In genomic region chr12:41288188-41288811, GRCh38 we compare ENCODE assay signal across 22 cellular contexts.
DNase-seq lines count a peak whose midpoint lies in the region; ATAC-seq and TF ChIP-seq lines count a peak whose summit lies in the region.
"Had no signal": no experiment of that assay in that cellular context is flagged by ENCODE, and none has a peak within 500 bp of the region (broad histone marks: within the 10 kb centered on the region; RNA-seq: fewer than 3 reads in every experiment).

No MANE protein-coding gene starts in this region.

- POLR2A ChIA-PET in HEK293 (lab: Yijun Ruan, JAX) = interaction anchor here (0.5 kb wide), 1 partner anchor 857 kb away, joined by 3 read pairs; the partner anchor contains the start of gene GXYLT1

- H3K9me3 ChIP-seq in HEK293 (ENCODE audit: control insufficient read depth, insufficient read depth, low read depth, low read length) = no peaks in the 10 kb centered on the region
- H3K9me3 ChIP-seq: ascending aorta had no signal

- TF ChIP-seq CTCF in HEK293 (tag by site-specific recombination; IDR thresholded peaks at IDR 0.05) = no peak
- no peak for TF ChIP-seq CTCF in nephron (IDR thresholded peaks at IDR 0.05; ENCODE audit: unreplicated experiment in 3 of 3)
- no peak for TF ChIP-seq CTCF in chondrocyte (IDR thresholded peaks at IDR 0.05)

- DNase-seq in NCI-H187 (lab: John Stamatoyannopoulos, UW) (peak; percentile 81 to 88), NCI-H69 (lab: John Stamatoyannopoulos, UW) (peak; percentile 87), chondrocyte (ENCODE audit: low spot score) (no peak)
- DNase-seq in activated CD4-positive, alpha-beta T cell treated with anti-CD3 and anti-CD28 coated beads, Interleukin-2, amount 50 U/mL, for 48 hours = no peak
- no peak for DNase-seq in activated T-cell treated with anti-CD3 and anti-CD28 coated beads, Interleukin-2, amount 50 U/mL, for 48 hours
- DNase-seq: activated B cell treated with CpG ODN at 0.5 μM for 24 hours; activated CD8-positive, alpha-beta T cell treated with anti-CD3 and anti-CD28 coated beads, Interleukin-2, amount 10 ng/mL, durations not matched to agents 7 days and 5 days; activated naive CD4-positive, alpha-beta T cell treated with anti-CD3 and anti-CD28 coated beads, Interleukin-2, amount 50 U/mL, for 16 hours; activated T-cell treated with anti-CD3 and anti-CD28 coated beads, Interleukin-2, amount 50 U/mL, for 1 hour; CD8-positive, alpha-beta memory T cell; EL; foreskin keratinocyte; HCEC 1CT; T-helper 9 cell had no signal

- no peak for ATAC-seq in HG03175 (IDR thresholded peaks at IDR 0.05; ENCODE audit: unreplicated experiment)
- ATAC-seq: activated CD8-positive, alpha-beta T cell treated with anti-CD3 and anti-CD28 coated beads, Interleukin-2, amount 10 ng/mL, durations not matched to agents 7 days and 5 days; foreskin keratinocyte; SK-N-SH treated with all-trans-retinoic acid at 6 μM for 48 hours had no signal

- CTCF ChIA-PET in HEK293 (lab: Yijun Ruan, JAX) = interaction anchor here (1.1 kb wide), 1 partner anchor 11 kb away, joined by 4 read pairs; no protein-coding TSS in a partner anchor

- no peaks in the 10 kb centered on the region for H3K27me3 Mint-ChIP-seq in nephron (ENCODE audit: low read depth)
- H3K27me3 Mint-ChIP-seq in chondrocyte (ENCODE audit: low read depth) = peaks cover 3% of the 10 kb centered on the region
- H3K27me3 Mint-ChIP-seq: activated B cell treated with CpG ODN at 0.5 μM for 24 hours; CD8-positive, alpha-beta memory T cell; central memory CD8-positive, alpha-beta T cell had no signal

- H3K4me3 Mint-ChIP-seq in nephron = peak overlapping the region in 2 of 3 experiments; percentile 9 to 27
- no peak overlapping the region for H3K4me3 Mint-ChIP-seq in chondrocyte (ENCODE audit: unreplicated experiment)
- H3K4me3 Mint-ChIP-seq: activated B cell treated with CpG ODN at 0.5 μM for 24 hours; activated CD8-positive, alpha-beta T cell treated with anti-CD3 and anti-CD28 coated beads, Interleukin-2, amount 10 ng/mL, durations not matched to agents 7 days and 5 days; CD8-positive, alpha-beta memory T cell; central memory CD8-positive, alpha-beta T cell had no signal

- H3K9me3 Mint-ChIP-seq in nephron (no peaks in the 10 kb centered on the region), chondrocyte (ENCODE audit: low read depth) (no peaks in the 10 kb centered on the region)
- H3K9me3 Mint-ChIP-seq: activated B cell treated with CpG ODN at 0.5 μM for 24 hours; central memory CD8-positive, alpha-beta T cell had no signal

- no peak overlapping the region for H3K4me3 ChIP-seq in HEK293 (ENCODE audit: low read depth, low read length)
- H3K4me3 ChIP-seq: ascending aorta, lung had no signal

- H3K4me1 Mint-ChIP-seq in nephron (peaks cover 32% of the 10 kb centered on the region), chondrocyte (ENCODE audit: low read depth) (no peaks in the 10 kb centered on the region)
- H3K4me1 Mint-ChIP-seq: activated B cell treated with CpG ODN at 0.5 μM for 24 hours; CD8-positive, alpha-beta memory T cell; central memory CD8-positive, alpha-beta T cell had no signal

- H3K27ac Mint-ChIP-seq in nephron (peak overlapping the region; percentile 51 to 83 (median 70)), chondrocyte (ENCODE audit: unreplicated experiment) (no peak overlapping the region)
- H3K27ac Mint-ChIP-seq: activated B cell treated with CpG ODN at 0.5 μM for 24 hours; activated CD8-positive, alpha-beta T cell treated with anti-CD3 and anti-CD28 coated beads, Interleukin-2, amount 10 ng/mL, durations not matched to agents 7 days and 5 days; CD8-positive, alpha-beta memory T cell had no signal

- peaks cover 20% of the 10 kb centered on the region for H3K4me1 ChIP-seq in HEK293 (ENCODE audit: control insufficient read depth, insufficient read depth, low read length)

- peak overlapping the region; percentile 79 for H3K27ac ChIP-seq in HEK293 (ENCODE audit: extremely low read depth, low read depth, low read length)
- H3K27ac ChIP-seq: ascending aorta, epithelial cell of prostate, foreskin keratinocyte had no signal

- no peaks in the 10 kb centered on the region for H3K36me3 ChIP-seq in HEK293 (ENCODE audit: control insufficient read depth in 2 of 2, insufficient read depth in 1 of 2, low read length in 2 of 2)
- H3K36me3 ChIP-seq: ascending aorta had no signal

- H3K36me3 Mint-ChIP-seq in nephron (ENCODE audit: low read depth) (no peaks in the 10 kb centered on the region), chondrocyte (ENCODE audit: low read depth) (no peaks in the 10 kb centered on the region)
- H3K36me3 Mint-ChIP-seq: CD8-positive, alpha-beta memory T cell had no signal

TF ChIP-seq in HEK293, 187 proteins besides CTCF, POLR2A, EP300 and RAD21 (continues in another document):
- peak; percentile 64; the same call in 1 of the 2 replicates for TF ChIP-seq ZSCAN16 (tag by site-specific recombination; IDR thresholded peaks at IDR 0.05)
- no peak; the same call in 1 of the 2 replicates for TF ChIP-seq REST (tag by site-specific recombination; IDR thresholded peaks at IDR 0.05)
- no peak for TF ChIP-seq ZNF776 (tag by site-specific recombination; IDR thresholded peaks at IDR 0.05; ENCODE audit: borderline replicate concordance)
- peak; percentile 78 for TF ChIP-seq ZNF423 (tag by site-specific recombination; IDR thresholded peaks at IDR 0.05)
- TF ChIP-seq ZNF837 (tag by site-specific recombination; IDR thresholded peaks at IDR 0.05) = no peak
- peak; percentile 90 for TF ChIP-seq ZNF18 (tag by site-specific recombination; IDR thresholded peaks at IDR 0.05)
- no peak for TF ChIP-seq ZNF747 (tag by site-specific recombination; IDR thresholded peaks at IDR 0.05)
- no peak for TF ChIP-seq ZNF138 (tag by site-specific recombination; IDR thresholded peaks at IDR 0.05; ENCODE audit: borderline replicate concordance)
- peak; percentile 84 for TF ChIP-seq BCL11A (tag by site-specific recombination; IDR thresholded peaks at IDR 0.05; ENCODE audit: low read depth)
- no peak for TF ChIP-seq SP2 (tag by site-specific recombination; IDR thresholded peaks at IDR 0.05)
- TF ChIP-seq ZNF645 (tag by site-specific recombination; IDR thresholded peaks at IDR 0.05) = no peak
- peak; percentile 79 for TF ChIP-seq ZBTB17 (tag by site-specific recombination; IDR thresholded peaks at IDR 0.05)
- no peak for TF ChIP-seq ZNF768 (tag by site-specific recombination; IDR thresholded peaks at IDR 0.05)
- no peak for TF ChIP-seq SALL2 (tag by site-specific recombination; IDR thresholded peaks at IDR 0.05; ENCODE audit: borderline replicate concordance)
- no peak for TF ChIP-seq ZNF174 (tag by site-specific recombination; IDR thresholded peaks at IDR 0.05)
- no peak for TF ChIP-seq ZNF510 (tag by site-specific recombination; IDR thresholded peaks at IDR 0.05; ENCODE audit: insufficient replicate concordance)
- no peak for TF ChIP-seq ZNF791 (tag by site-specific recombination; IDR thresholded peaks at IDR 0.05)
- TF ChIP-seq ZNF654 (tag by site-specific recombination; IDR thresholded peaks at IDR 0.05; ENCODE audit: low read depth) = 0 out of 2 replicates have a peak, but pooled peaks have one; percentile 2

Comparison
In these comparisons a context has a peak if more than half of its experiments do, and no peak if none do; other contexts are left out.
1. DNase-seq: peak in NCI-H187 (2 of 2) and NCI-H69 (single experiment); none in chondrocyte (single experiment), activated CD4-positive, alpha-beta T cell treated with anti-CD3 and anti-CD28 coated beads, Interleukin-2, amount 50 U/mL, for 48 hours (0 of 2) and activated T-cell treated with anti-CD3 and anti-CD28 coated beads, Interleukin-2, amount 50 U/mL, for 48 hours (0 of 2).